In the genomic region with DNA sequence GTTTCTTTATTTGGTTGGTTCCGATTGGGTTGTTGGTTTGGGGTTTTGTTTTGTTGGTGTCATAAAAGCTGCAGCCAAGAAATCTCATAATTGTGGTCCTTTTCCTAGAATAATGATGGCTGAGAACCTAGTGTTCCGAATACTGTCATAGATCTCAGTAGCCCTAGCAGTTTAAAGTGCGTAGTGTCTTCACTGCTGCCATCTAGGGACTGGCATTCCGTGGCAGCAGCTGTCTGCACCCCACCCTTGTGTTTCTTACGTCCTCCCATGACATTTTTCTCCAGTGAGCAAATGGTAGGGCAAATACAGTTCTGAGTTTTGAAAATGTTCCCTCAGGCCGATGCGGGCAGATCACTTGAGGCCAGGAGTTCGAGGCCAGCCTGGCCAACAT, we compare ENCODE assay signal across 8 cellular contexts. TPM values are rescaled to one million over a fixed set of nuclear protein-coding genes. Genes with fewer than 3 reads are reported as not detected.
A peak's percentile ranks its signal among the peaks of the same experiment; 100 is the strongest.
DNase-seq lines count a peak whose midpoint lies in the region; ATAC-seq and TF ChIP-seq lines count a peak whose summit lies in the region.
"Not testable (repeated sequence)": the region's sequence is repeated elsewhere in the genome, so short reads cannot be mapped to it uniquely, and the experiment has no call there.

No MANE protein-coding gene starts in this region.

- CTCF ChIA-PET in BJ (lab: Yijun Ruan, JAX): interaction anchor here (1.6 kb wide), 1 partner anchor 85 kb away, joined by 9 read pairs; no protein-coding TSS in a partner anchor

- POLR2A ChIA-PET in BJ (lab: Charles Lee): not testable (repeated sequence)

- H3K36me3 ChIP-seq in BJ (ENCODE audit: control insufficient read depth, insufficient read depth, low read length): not testable (repeated sequence)
- peaks cover 0 to 12% of the 10 kb centered on the region in 2 donors for H3K36me3 ChIP-seq in duodenal mucosa (ENCODE audit: control insufficient read depth in 1 of 2, insufficient read depth in 2 of 2, low read length in 2 of 2)

- peak; percentile 50 for TF ChIP-seq CTCF in BJ (IDR thresholded peaks at IDR 0.05; ENCODE audit: insufficient read depth, low read depth, low read length)

- peak overlapping the region; percentile 74 for H3K4me3 ChIP-seq in BJ (ENCODE audit: low read depth, low read length)
- H3K4me3 ChIP-seq in duodenal mucosa (ENCODE audit: low read depth in 1 of 2, low read length in 2 of 2): peak overlapping the region; percentile 74 to 75

- not testable (repeated sequence) for H3K4me1 ChIP-seq in duodenal mucosa (ENCODE audit: control insufficient read depth in 1 of 2, insufficient read depth in 2 of 2, low read length in 2 of 2)

- H3K9me3 ChIP-seq in duodenal mucosa (ENCODE audit: control insufficient read depth in 1 of 2, low read length in 2 of 2): not testable (repeated sequence)

- H3K9ac ChIP-seq in duodenal mucosa (ENCODE audit: low read depth in 1 of 2, low read length in 2 of 2): peak overlapping the region; percentile 58 to 81

- peak overlapping the region; percentile 89 for H3K27ac ChIP-seq in duodenal mucosa (ENCODE audit: low read depth, low read length)

- ATAC-seq in GM19328 (IDR thresholded peaks at IDR 0.05; ENCODE audit: unreplicated experiment): peak; percentile 19
- ATAC-seq in left lobe of liver: peak; percentile 63

- DNase-seq in BJ (ENCODE audit: low read depth) (peak; percentile 51), HK-2 (ENCODE audit: unreplicated experiment) (peak; percentile 41), NOMO-1 treated with dmso at 0.1 percent for 144 hours (lab: John Stamatoyannopoulos, UW; ENCODE audit: unreplicated experiment) (peak; percentile 64), left lobe of liver (ENCODE audit: low spot score) (peak; percentile 48)
- DNase-seq in activated CD8-positive, alpha-beta memory T cell treated with anti-CD3 and anti-CD28 coated beads for 24 hours: peak; percentile 68
- peak; percentile 13 for DNase-seq in stimulated activated CD4-positive, alpha-beta T cell treated with anti-CD3 and anti-CD28 coated beads, Interleukin-12 subunit alpha, Interleukin-12 subunit beta, amount 100 ng/mL, for 4 hours

- not testable (repeated sequence) for H3K27me3 ChIP-seq in BJ (ENCODE audit: control insufficient read depth, insufficient read depth, low read length); duodenal mucosa (ENCODE audit: control insufficient read depth in 1 of 2, insufficient read depth in 2 of 2, low read length in 2 of 2)

RNA-seq across cellular contexts. Expression of a gene that starts 2.0 kb away (rescaled TPM):
- 0.37 and 0.66 TPM in 2 replicates for polyA plus RNA-seq in BJ (2011; rRNA removed)
- 1.0 and 1.7 TPM in 2 replicates for polyA minus RNA-seq in BJ (2011; rRNA and poly(A)+ RNA removed)
- total RNA-seq in left lobe of liver: 1.5 TPM

Comparison
In these comparisons a context has a peak if more than half of its experiments do, and no peak if none do; other contexts are left out.
1. Peak in every context shown above with its lines: DNase-seq, ATAC-seq, H3K4me3 ChIP-seq and H3K27ac ChIP-seq.
2. DNase-seq: peak in every context shown above with its lines; median percentile 68 in activated CD8-positive, alpha-beta memory T cell treated with anti-CD3 and anti-CD28 coated beads for 24 hours; 64 in NOMO-1 treated with dmso at 0.1 percent for 144 hours; 51 in BJ; 48 in left lobe of liver; 41 in HK-2; 13 in stimulated activated CD4-positive, alpha-beta T cell treated with anti-CD3 and anti-CD28 coated beads, Interleukin-12 subunit alpha, Interleukin-12 subunit beta, amount 100 ng/mL, for 4 hours.